Comparison of ENCODE assay signal across 8 cellular contexts in genomic region chr4:122732329-122733026, GRCh38.
A peak's percentile ranks its signal among the peaks of the same experiment; 100 is the strongest.
DNase-seq lines count a peak whose midpoint lies in the region; ATAC-seq and TF ChIP-seq lines count a peak whose summit lies in the region.

BBS12 (plus strand) TSS chr4:122732704; CDS start chr4:122741893, 9,189 bp downstream.

- peak within 1 kb of the TSS; percentile 31 to 90 (median 81) for H3K27ac ChIP-seq in skin epidermis

- TF ChIP-seq CTCF in WI38 (IDR thresholded peaks at IDR 0.05; ENCODE audit: low read depth, low read length) (peak; percentile 52), cardiac fibroblast (IDR thresholded peaks at IDR 0.05; ENCODE audit: low read depth, low read length) (peak; percentile 47)

- ATAC-seq in GM18909 (IDR thresholded peaks at IDR 0.05; ENCODE audit: poor library complexity, unreplicated experiment): peak; percentile 100
- peak; percentile 100 for ATAC-seq in HG03175 (IDR thresholded peaks at IDR 0.05; ENCODE audit: unreplicated experiment)

- DNase-seq in AG08396 (ENCODE audit: low spot score): peak; percentile 95
- peak; percentile 98 for DNase-seq in NCI-H2227 (lab: John Stamatoyannopoulos, UW; ENCODE audit: unreplicated experiment)
- DNase-seq in cardiac fibroblast (ENCODE audit: low read depth in 2 of 2): peak; percentile 100
- DNase-seq in iPS-NIHi11 (ENCODE audit: low spot score): peak; percentile 100

- H3K4me3 ChIP-seq in WI38 (ENCODE audit: low read depth, low read length) (peak within 1 kb of the TSS; percentile 80), cardiac fibroblast (replicated peaks in 1 of 2; ENCODE audit: low read depth in 2 of 2, low read length in 2 of 2) (peak within 1 kb of the TSS; percentile 65 to 80), skin epidermis (peak within 1 kb of the TSS; percentile 63 to 85 (median 76))

Comparison
In these comparisons a context has a peak if more than half of its experiments do, and no peak if none do; other contexts are left out.
1. Peak in every context shown above with its lines: DNase-seq, ATAC-seq, H3K4me3 ChIP-seq and H3K27ac ChIP-seq.